Comparison of ENCODE assay signal across 8 cellular contexts in genomic region chr6:8114956-8115355, GRCh38.
"Had no signal": no experiment of that assay in that cellular context is flagged by ENCODE, and none has a peak within 500 bp of the region (broad histone marks: within the 10 kb centered on the region; RNA-seq: fewer than 3 reads in every experiment).

No MANE protein-coding gene starts in this region.

- FAIRE-seq: G401.6, GM12878, GM12891, GM12892, GM18507, GM19239 had no signal

- DNase-seq: GDM1, GF-D8 had no signal

- H3K4me3 ChIP-seq: GM12878 had no signal

- ATAC-seq: GM12878 had no signal
